Comparison of ENCODE assay signal across 10 cellular contexts in genomic region chr3:58260261-58260731, GRCh38. TPM values are rescaled to one million over a fixed set of nuclear protein-coding genes. Genes with fewer than 3 reads are reported as not detected.
A peak's percentile ranks its signal among the peaks of the same experiment; 100 is the strongest.
DNase-seq lines count a peak whose midpoint lies in the region; ATAC-seq and TF ChIP-seq lines count a peak whose summit lies in the region.
"Had no signal": no experiment of that assay in that cellular context is flagged by ENCODE, and none has a peak within 500 bp of the region (broad histone marks: within the 10 kb centered on the region; RNA-seq: fewer than 3 reads in every experiment).

No MANE protein-coding gene starts in this region.

- H3K9me3 Mint-ChIP-seq in HFFc6 (no peaks in the 10 kb centered on the region), type B pancreatic cell (no peaks in the 10 kb centered on the region)
- H3K9me3 Mint-ChIP-seq in activated CD8-positive, alpha-beta T cell treated with anti-CD3 and anti-CD28 coated beads for 36 hours, result no peaks in the 10 kb centered on the region

- POLR2A ChIA-PET in activated CD8-positive, alpha-beta T cell treated with anti-CD3 and anti-CD28 coated beads for 36 hours (lab: Charles Lee), result interaction anchor here (0.5 kb wide), 1 partner anchor 156 kb away, joined by 3 read pairs; no protein-coding TSS in a partner anchor

- CTCF ChIA-PET in activated CD8-positive, alpha-beta T cell treated with anti-CD3 and anti-CD28 coated beads for 36 hours (lab: Charles Lee), result no interaction called here

- peak; percentile 93 for DNase-seq in A172 (ENCODE audit: low spot score)
- peak; percentile 89 for DNase-seq in HFFc6
- DNase-seq in activated CD8-positive, alpha-beta T cell treated with anti-CD3 and anti-CD28 coated beads for 36 hours, result peak; percentile 61
- DNase-seq in hepatic stellate cell (ENCODE audit: low spot score), result peak; percentile 75
- DNase-seq in type B pancreatic cell (ENCODE audit: extremely low spot score, unreplicated experiment), result no peak
- DNase-seq: SHP77 had no signal

- H3K27ac Mint-ChIP-seq in HFFc6 (peak overlapping the region; percentile 87), type B pancreatic cell (no peak overlapping the region)
- H3K27ac Mint-ChIP-seq in activated CD8-positive, alpha-beta T cell treated with anti-CD3 and anti-CD28 coated beads for 36 hours, result no peak overlapping the region
- H3K27ac Mint-ChIP-seq: activated naive CD8-positive, alpha-beta T cell had no signal

- H3K27me3 Mint-ChIP-seq in HFFc6 (ENCODE audit: insufficient read depth) (0 out of 2 replicates have a peak, but pooled peaks cover 1% of the 10 kb centered on the region), type B pancreatic cell (no peaks in the 10 kb centered on the region)
- H3K27me3 Mint-ChIP-seq in activated CD8-positive, alpha-beta T cell treated with anti-CD3 and anti-CD28 coated beads for 36 hours, result no peaks in the 10 kb centered on the region
- H3K27me3 Mint-ChIP-seq: activated naive CD8-positive, alpha-beta T cell had no signal

- H3K4me3 Mint-ChIP-seq in HFFc6, result no peak overlapping the region
- no peak overlapping the region for H3K4me3 Mint-ChIP-seq in activated CD8-positive, alpha-beta T cell treated with anti-CD3 and anti-CD28 coated beads for 36 hours
- no peak overlapping the region for H3K4me3 Mint-ChIP-seq in type B pancreatic cell
- H3K4me3 Mint-ChIP-seq: activated naive CD8-positive, alpha-beta T cell had no signal

- peaks cover 18% of the 10 kb centered on the region for H3K4me1 Mint-ChIP-seq in HFFc6 (ENCODE audit: low read depth)
- peaks cover 13% of the 10 kb centered on the region for H3K4me1 Mint-ChIP-seq in activated CD8-positive, alpha-beta T cell treated with anti-CD3 and anti-CD28 coated beads for 36 hours (ENCODE audit: low read depth)
- peaks cover 4% of the 10 kb centered on the region for H3K4me1 Mint-ChIP-seq in type B pancreatic cell (ENCODE audit: unreplicated experiment)

- H3K36me3 Mint-ChIP-seq in HFFc6 (ENCODE audit: low read depth) (peaks cover 6% of the 10 kb centered on the region), type B pancreatic cell (peaks cover 15% of the 10 kb centered on the region)
- H3K36me3 Mint-ChIP-seq in activated CD8-positive, alpha-beta T cell treated with anti-CD3 and anti-CD28 coated beads for 36 hours (ENCODE audit: low read depth), result peaks cover 4% of the 10 kb centered on the region

- ATAC-seq in activated CD8-positive, alpha-beta T cell treated with anti-CD3 and anti-CD28 coated beads for 36 hours, result peak; percentile 94
- ATAC-seq in HG03469 (IDR thresholded peaks at IDR 0.05; ENCODE audit: unreplicated experiment), result no peak
- ATAC-seq in GM21737 (IDR thresholded peaks at IDR 0.05; ENCODE audit: unreplicated experiment), result no peak
- no peak for ATAC-seq in GM21529 (IDR thresholded peaks at IDR 0.05; ENCODE audit: unreplicated experiment)

- intact Hi-C loops in activated CD8-positive, alpha-beta T cell treated with anti-CD3 and anti-CD28 coated beads for 36 hours (cut with micrococcal nuclease), result no loop called here

- TF ChIP-seq CTCF in HFFc6 (IDR thresholded peaks at IDR 0.05), result no peak
- TF ChIP-seq CTCF in activated CD8-positive, alpha-beta T cell treated with anti-CD3 and anti-CD28 coated beads for 36 hours (IDR thresholded peaks at IDR 0.05), result no peak
- no peak for TF ChIP-seq CTCF in type B pancreatic cell (conservative IDR thresholded peaks at IDR 0.05)

RNA-seq across cellular contexts. Expression of gene ABHD6, which starts 22.7 kb away (rescaled TPM):
- total RNA-seq in A172 (2014; rRNA removed; shearing (Covaris generic)), result 8.4 and 8.9 TPM in 2 replicates
- total RNA-seq in HFFc6 (2021; fragmentation: NEBNext Ultra II Directional; extraction: Animal tissue kit (Norgen Biotek cat#: 25700)), result 1 to 10 TPM; 6.1 to 8.9 (median 6.5) TPM
- total RNA-seq in activated CD8-positive, alpha-beta T cell treated with anti-CD3 and anti-CD28 coated beads for 36 hours, result 1 to 10 TPM; 3.3 to 3.7 TPM
- 15.7 and 25.4 TPM in 2 replicates for total RNA-seq in type B pancreatic cell (ENCODE audit: low replicate concordance)

RNA-seq across cellular contexts. Expression of gene RPP14, which starts 45.7 kb away (rescaled TPM):
- 13.0 and 19.5 TPM in 2 replicates for total RNA-seq in A172 (2014; rRNA removed; shearing (Covaris generic))
- 10 to 100 TPM; 14.5 to 19.9 (median 16.0) TPM for total RNA-seq in HFFc6 (2021; fragmentation: NEBNext Ultra II Directional; extraction: Animal tissue kit (Norgen Biotek cat#: 25700))
- total RNA-seq in activated CD8-positive, alpha-beta T cell treated with anti-CD3 and anti-CD28 coated beads for 36 hours, result 10 to 100 TPM; 16.1 to 18.0 TPM
- total RNA-seq in type B pancreatic cell (ENCODE audit: low replicate concordance), result 22.1 and 23.3 TPM in 2 replicates

RNA-seq across cellular contexts. Expression of gene HTD2, which starts 46.0 kb away (rescaled TPM):
- 6.2 TPM in 2 replicates for total RNA-seq in A172 (2014; rRNA removed; shearing (Covaris generic))
- 1 to 10 TPM; 5.1 to 8.7 (median 6.3) TPM for total RNA-seq in HFFc6 (2021; fragmentation: NEBNext Ultra II Directional; extraction: Animal tissue kit (Norgen Biotek cat#: 25700))
- 1 to 10 TPM; 8.4 to 9.6 TPM for total RNA-seq in activated CD8-positive, alpha-beta T cell treated with anti-CD3 and anti-CD28 coated beads for 36 hours
- total RNA-seq in type B pancreatic cell (ENCODE audit: low replicate concordance), result 10.6 and 11.4 TPM in 2 replicates

RNA-seq across cellular contexts. Expression of gene DNASE1L3, which starts 49.5 kb away (rescaled TPM):
- not detected in 2 replicates for total RNA-seq in A172 (2014; rRNA removed; shearing (Covaris generic))
- total RNA-seq in HFFc6 (2021; fragmentation: NEBNext Ultra II Directional; extraction: Animal tissue kit (Norgen Biotek cat#: 25700)), result not detected
- not detected for total RNA-seq in activated CD8-positive, alpha-beta T cell treated with anti-CD3 and anti-CD28 coated beads for 36 hours
- not detected in 2 replicates for total RNA-seq in type B pancreatic cell (ENCODE audit: low replicate concordance)
